ENCODE assay signal across 28 cellular contexts in the genomic region with DNA sequence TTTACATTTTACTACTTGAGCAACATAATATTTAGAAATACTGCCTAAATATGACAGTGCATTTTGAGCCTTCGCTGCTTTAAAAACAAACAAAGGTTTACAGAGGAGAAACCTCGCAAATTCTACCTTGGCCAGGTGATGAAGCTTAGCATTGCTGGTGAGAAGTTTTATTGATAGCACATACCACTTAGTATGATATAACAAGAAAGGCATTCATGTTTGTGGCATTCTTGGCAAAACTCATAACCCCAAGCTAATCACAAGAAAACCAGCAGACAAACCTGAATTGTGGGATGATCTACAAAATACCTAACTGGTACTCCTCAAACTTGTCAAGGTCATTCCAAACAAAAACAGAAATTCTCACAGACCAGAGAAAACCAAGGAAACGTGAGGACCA.
A peak's percentile ranks its signal among the peaks of the same experiment; 100 is the strongest.
DNase-seq lines count a peak whose midpoint lies in the region; ATAC-seq, FAIRE-seq and TF ChIP-seq lines count a peak whose summit lies in the region.
"Had no signal": no experiment of that assay in that cellular context is flagged by ENCODE, and none has a peak within 500 bp of the region (broad histone marks: within the 10 kb centered on the region; RNA-seq: fewer than 3 reads in every experiment).

No MANE protein-coding gene starts in this region.

- peak in 3 of 4 donors; percentile 48 to 63 (median 50) for ATAC-seq in pancreas
- no peak for ATAC-seq in GM19035 (IDR thresholded peaks at IDR 0.05; ENCODE audit: unreplicated experiment)
- ATAC-seq in GM18502 (IDR thresholded peaks at IDR 0.05; ENCODE audit: poor library complexity, unreplicated experiment), result no peak
- ATAC-seq: activated CD8-positive, alpha-beta memory T cell treated with anti-CD3 and anti-CD28 coated beads, Interleukin-2, amount 10 ng/mL, durations not matched to agents 7 days and 5 days; naive thymus-derived CD4-positive, alpha-beta T cell; stimulated activated naive CD8-positive, alpha-beta T cell treated with anti-CD3 and anti-CD28 coated beads, Interleukin-15, amount 100 ng/mL, for 72 hours had no signal

- peak; percentile 45 for FAIRE-seq in GM12891 (lab: Jason Lieb, UNC)
- FAIRE-seq in pancreas (lab: Jason Lieb, UNC), result no peak
- FAIRE-seq: G401.6, HTR-8/SVneo had no signal

- no peaks in the 10 kb centered on the region for H3K36me3 ChIP-seq in pancreas
- no peaks in the 10 kb centered on the region for H3K36me3 ChIP-seq in SJCRH30
- H3K36me3 ChIP-seq: colonic mucosa, left ventricle myocardium inferior, thyroid gland had no signal

- TF ChIP-seq POLR2A in GM12891 (IDR thresholded peaks at IDR 0.05; ENCODE audit: low read depth, low read length), result no peak

- TF ChIP-seq CTCF in RWPE1 (conservative IDR thresholded peaks at IDR 0.05; ENCODE audit: low read depth) (no peak), epithelial cell of esophagus (IDR thresholded peaks at IDR 0.05; ENCODE audit: insufficient read depth, low read depth, low read length, missing control alignments) (no peak), pancreas (IDR thresholded peaks at IDR 0.05) (no peak)

- POLR2A ChIA-PET in RWPE1 (lab: Yijun Ruan, JAX; ENCODE audit: low non-redundant PET), result no interaction called here

- 62 to 63% methylated on average over 3 of the region's 3 CpGs for WGBS in pancreas, 2 donors

- H3K27ac ChIP-seq in RWPE1 (no peak overlapping the region), pancreas (peak overlapping the region in 1 of 4 donors; percentile 10), SJCRH30 (no peak overlapping the region)
- H3K27ac ChIP-seq: colonic mucosa, left ventricle myocardium inferior, thyroid gland had no signal

- no peaks in the 10 kb centered on the region for H3K9me3 ChIP-seq in pancreas
- no peaks in the 10 kb centered on the region for H3K9me3 ChIP-seq in SJCRH30 (replicated peaks)
- H3K9me3 ChIP-seq: colonic mucosa, left ventricle myocardium inferior, thyroid gland had no signal

- H3K27me3 ChIP-seq in pancreas (no peaks in the 10 kb centered on the region), SJCRH30 (no peaks in the 10 kb centered on the region)
- H3K27me3 ChIP-seq: colonic mucosa, thyroid gland had no signal

- CTCF ChIA-PET in RWPE1 (lab: Yijun Ruan, JAX), result no interaction called here

- intact Hi-C loops in pancreas (cut with DNase I), result no loop called here

- H3K4me3 ChIP-seq in epithelial cell of esophagus (ENCODE audit: low read length) (no peak overlapping the region), pancreas (no peak overlapping the region), SJCRH30 (no peak overlapping the region)
- H3K4me3 ChIP-seq: colonic mucosa, left ventricle myocardium inferior, skin epidermis, thyroid gland had no signal

- no peak for DNase-seq in GM12891 (ENCODE audit: insufficient read length, low spot score)
- DNase-seq in RWPE1 (ENCODE audit: low spot score), result peak; percentile 13
- peak; percentile 71 for DNase-seq in epithelial cell of esophagus (ENCODE audit: low read depth)
- DNase-seq in pancreas, result no peak
- no peak for DNase-seq in SJCRH30
- DNase-seq in DMS79 treated with DMSO at 0.1 percent for 48 hours (lab: John Stamatoyannopoulos, UW), result no peak
- DNase-seq: activated CD4-positive, alpha-beta T cell treated with anti-CD3 and anti-CD28 coated beads, Interleukin-2, amount 10 ng/mL, durations not matched to agents 7 days and 5 days; activated CD8-positive, alpha-beta memory T cell treated with anti-CD3 and anti-CD28 coated beads, Interleukin-2, amount 10 ng/mL, durations not matched to agents 7 days and 5 days; activated naive CD4-positive, alpha-beta T cell treated with Interleukin-2 at 50 U/mL for 16 hours; activated T-cell treated with anti-CD3 and anti-CD28 coated beads, Interleukin-2, amount 50 U/mL, for 72 hours; colonic mucosa; effector CD8-positive, alpha-beta T cell; KBM-7; left ventricle myocardium inferior; naive thymus-derived CD4-positive, alpha-beta T cell; NCI-H1417 treated with DMSO at 0.1 percent for 48 hours; NCI-H2081; NCI-H2227 treated with DMSO at 0.1 percent for 48 hours; NCI-H69; nucleus accumbens; stimulated activated naive CD8-positive, alpha-beta T cell treated with anti-CD3 and anti-CD28 coated beads, Interleukin-15, amount 100 ng/mL, for 72 hours; T1000; thyroid gland had no signal

- peaks cover 0 to 8% (median 0%) of the 10 kb centered on the region in 3 donors for H3K4me1 ChIP-seq in pancreas
- no peaks in the 10 kb centered on the region for H3K4me1 ChIP-seq in SJCRH30
- H3K4me1 ChIP-seq: colonic mucosa, thyroid gland had no signal

TF ChIP-seq in GM12891, 5 proteins besides CTCF, POLR2A, EP300 and RAD21:
- no peak for TF ChIP-seq POU2F2 (IDR thresholded peaks at IDR 0.05; ENCODE audit: low read depth, low read length)
- no peak for TF ChIP-seq POLR2AphosphoS5 (IDR thresholded peaks at IDR 0.05; ENCODE audit: low read depth, low read length)
- TF ChIP-seq TAF1 (IDR thresholded peaks at IDR 0.05; ENCODE audit: low read depth, low read length), result no peak
- no peak for TF ChIP-seq PAX5 (IDR thresholded peaks at IDR 0.05; ENCODE audit: insufficient read depth, low read length, severe bottlenecking)

Comparison
In these comparisons a context has a peak if more than half of its experiments do, and no peak if none do; other contexts are left out.
1. DNase-seq: peak in RWPE1 (single experiment) and epithelial cell of esophagus (single experiment); none in GM12891 (single experiment), pancreas (0 of 6), SJCRH30 (0 of 2) and DMS79 treated with DMSO at 0.1 percent for 48 hours (single experiment).
2. ATAC-seq: peak in pancreas (3 of 4); none in GM19035 (single experiment) and GM18502 (single experiment).